1 cellular context compared by ENCODE assay signal in the genomic region with DNA sequence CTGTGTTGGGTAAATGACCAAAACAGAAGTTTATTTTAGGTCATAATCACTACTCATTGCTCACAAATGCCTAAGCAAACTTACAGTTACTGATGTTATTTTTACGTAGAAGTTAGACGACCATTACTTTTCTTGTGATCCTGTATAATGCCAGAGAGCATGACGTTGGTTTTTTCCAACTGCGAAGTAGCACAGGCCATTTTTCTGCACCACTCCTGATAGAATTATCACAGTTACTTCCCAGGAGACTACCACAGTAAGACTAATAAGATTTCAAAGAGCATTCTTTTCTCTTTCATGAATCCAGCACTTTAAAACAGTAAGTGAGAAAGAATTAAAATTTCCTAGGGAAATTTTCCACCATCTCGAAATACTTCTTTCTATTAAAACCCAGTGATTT.
TF ChIP-seq lines count a peak whose summit lies in the region.

No MANE protein-coding gene starts in this region.

TF ChIP-seq in GM23338, 12 proteins besides CTCF, POLR2A, EP300 and RAD21 (continued from another document):
- TF ChIP-seq ZNF462 (CRISPR knock-in tag; IDR thresholded peaks at IDR 0.05) (no peak), POLR2AphosphoS5 (IDR thresholded peaks at IDR 0.05; ENCODE audit: low read depth) (no peak)
